In the genomic region with DNA sequence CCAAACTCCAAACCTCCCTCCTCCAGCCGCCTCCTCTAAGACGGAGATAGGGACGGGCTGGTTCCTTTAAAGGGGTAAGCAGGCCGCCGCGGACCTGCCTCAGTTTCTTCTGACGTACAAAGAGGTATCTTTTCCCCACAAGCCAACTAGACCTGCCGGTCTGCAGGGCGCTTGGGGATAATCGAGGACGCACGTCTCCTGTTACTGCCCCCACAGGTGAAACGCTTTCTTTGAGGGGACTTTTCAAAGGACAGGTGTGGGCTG, we compare ENCODE assay signal across 8 cellular contexts. TPM values are rescaled to one million over a fixed set of nuclear protein-coding genes. Genes with fewer than 3 reads are reported as not detected.
DNase-seq lines count a peak whose midpoint lies in the region; TF ChIP-seq lines count a peak whose summit lies in the region.

No MANE protein-coding gene starts in this region.

- H3K4me1 Mint-ChIP-seq in activated T-helper 2 cell treated with anti-CD3 and anti-CD28 coated beads, Interferon-gamma antibody, Interleukin-2, Interleukin-4, amounts not matched to agents 10 μg/mL and 5 μg/mL and 100 μg/mL, durations not matched to agents 14 hours and 24 hours and 36 hours (ENCODE audit: low read depth) = peaks cover 41% of the 10 kb centered on the region

- H3K9me3 ChIP-seq in BLaER1 treated with 17β-estradiol and CSF1 and Interleukin-3, amounts not matched to agents 10 nM and 100 nM (replicated peaks in 1 of 11) = no peaks in the 10 kb centered on the region
- no peaks in the 10 kb centered on the region for H3K9me3 ChIP-seq in iPS-20b (ENCODE audit: insufficient read depth, low read depth, low read length)
- H3K9me3 ChIP-seq in stomach = no peaks in the 10 kb centered on the region

- peaks cover 0 to 17% (median 0%) of the 10 kb centered on the region in 11 experiments; a peak in 7 of 22 replicates for H4K20me1 ChIP-seq in BLaER1 treated with 17β-estradiol and CSF1 and Interleukin-3, amounts not matched to agents 10 nM and 100 nM

- H3K4me3 Mint-ChIP-seq in activated T-helper 2 cell treated with anti-CD3 and anti-CD28 coated beads, Interferon-gamma antibody, Interleukin-2, Interleukin-4, amounts not matched to agents 10 μg/mL and 5 μg/mL and 100 μg/mL, durations not matched to agents 14 hours and 24 hours and 36 hours (ENCODE audit: low read depth) = peak overlapping the region; percentile 88

- H3K9me3 Mint-ChIP-seq in activated T-helper 2 cell treated with anti-CD3 and anti-CD28 coated beads, Interferon-gamma antibody, Interleukin-2, Interleukin-4, amounts not matched to agents 10 μg/mL and 5 μg/mL and 100 μg/mL, durations not matched to agents 14 hours and 24 hours and 36 hours = no peaks in the 10 kb centered on the region

- TF ChIP-seq CTCF in stomach (IDR thresholded peaks at IDR 0.05) = peak in 1 of 7 experiments; percentile 12

- H3K27me3 ChIP-seq in BLaER1 treated with 17β-estradiol and CSF1 and Interleukin-3, amounts not matched to agents 10 nM and 100 nM = no peaks in the 10 kb centered on the region; a peak in 2 of 22 replicates
- no peaks in the 10 kb centered on the region for H3K27me3 ChIP-seq in H7 (ENCODE audit: control insufficient read depth, insufficient read depth, low read length)
- peaks cover 10% of the 10 kb centered on the region; the same call in 1 of the 2 replicates for H3K27me3 ChIP-seq in iPS-20b (ENCODE audit: insufficient read depth, low read length)
- H3K27me3 ChIP-seq in stomach = no peaks in the 10 kb centered on the region

- H3K4me2 ChIP-seq in BLaER1 treated with 17β-estradiol and CSF1 and Interleukin-3, amounts not matched to agents 10 nM and 100 nM = peak overlapping the region; percentile 78 to 99 (median 90)

- peaks cover 25 to 56% (median 39%) of the 10 kb centered on the region in 10 experiments for H3K4me1 ChIP-seq in BLaER1 treated with 17β-estradiol and CSF1 and Interleukin-3, amounts not matched to agents 10 nM and 100 nM
- H3K4me1 ChIP-seq in iPS-20b (ENCODE audit: insufficient read depth, low read length) (peaks cover 34% of the 10 kb centered on the region), stomach (peaks cover 14 to 51% (median 42%) of the 10 kb centered on the region in 4 donors)

- peak overlapping the region; percentile 84 to 100 (median 96) for H3K4me3 ChIP-seq in BLaER1 treated with 17β-estradiol and CSF1 and Interleukin-3, amounts not matched to agents 10 nM and 100 nM
- H3K4me3 ChIP-seq in H7 (ENCODE audit: insufficient read depth, low read depth, low read length) (peak overlapping the region; percentile 75), iPS-20b (ENCODE audit: low read length) (peak overlapping the region; percentile 89), stomach (peak overlapping the region; percentile 79 to 92 (median 89))

- intact Hi-C loops in activated T-helper 2 cell treated with anti-CD3 and anti-CD28 coated beads, Interferon-gamma antibody, Interleukin-2, Interleukin-4, amounts not matched to agents 10 μg/mL and 5 μg/mL and 100 μg/mL, durations not matched to agents 14 hours and 24 hours and 36 hours (cut with micrococcal nuclease) = loop anchor here (5.0 to 10.0 kb wide), 2 partner anchors 106 to 126 kb away; partner anchors contain the start of gene LIG3
- intact Hi-C loops in stomach (cut with DNase I; ENCODE audit: low total_unique reads) = no loop called here

- H3K36me3 Mint-ChIP-seq in activated T-helper 2 cell treated with anti-CD3 and anti-CD28 coated beads, Interferon-gamma antibody, Interleukin-2, Interleukin-4, amounts not matched to agents 10 μg/mL and 5 μg/mL and 100 μg/mL, durations not matched to agents 14 hours and 24 hours and 36 hours (ENCODE audit: low read depth) = peaks cover 3% of the 10 kb centered on the region

- TF ChIP-seq EP300 in stomach (IDR thresholded peaks at IDR 0.05) = no peak

- peak overlapping the region; percentile 89 for H3K27ac Mint-ChIP-seq in activated T-helper 2 cell treated with anti-CD3 and anti-CD28 coated beads, Interferon-gamma antibody, Interleukin-2, Interleukin-4, amounts not matched to agents 10 μg/mL and 5 μg/mL and 100 μg/mL, durations not matched to agents 14 hours and 24 hours and 36 hours

- 0 to 2% (median 0%) methylated on average over 12 to 13 of the region's 13 CpGs for WGBS in stomach, 5 donors

- TF ChIP-seq POLR2A in stomach (IDR thresholded peaks at IDR 0.05) = no peak

- no peaks in the 10 kb centered on the region for H3K27me3 Mint-ChIP-seq in activated T-helper 2 cell treated with anti-CD3 and anti-CD28 coated beads, Interferon-gamma antibody, Interleukin-2, Interleukin-4, amounts not matched to agents 10 μg/mL and 5 μg/mL and 100 μg/mL, durations not matched to agents 14 hours and 24 hours and 36 hours (ENCODE audit: low read depth)

- H3K27ac ChIP-seq in BLaER1 treated with 17β-estradiol and CSF1 and Interleukin-3, amounts not matched to agents 10 nM and 100 nM = peak overlapping the region; percentile 87 to 97 (median 92)
- H3K27ac ChIP-seq in iPS-20b (ENCODE audit: low read length) (no peak overlapping the region), stomach (peak overlapping the region; percentile 91 to 99 (median 95))

- peaks cover 0 to 13% (median 0%) of the 10 kb centered on the region in 11 experiments; a peak in 1 of 22 replicates for H3K36me3 ChIP-seq in BLaER1 treated with 17β-estradiol and CSF1 and Interleukin-3, amounts not matched to agents 10 nM and 100 nM
- H3K36me3 ChIP-seq in H7 (replicated peaks; ENCODE audit: control insufficient read depth, insufficient read depth, low read length) (no peaks in the 10 kb centered on the region), iPS-20b (ENCODE audit: insufficient read depth, low read depth, low read length) (no peaks in the 10 kb centered on the region), stomach (no peaks in the 10 kb centered on the region)

- DNase-seq in H7 = no peak
- no peak for DNase-seq in activated T-helper 2 cell treated with anti-CD3 and anti-CD28 coated beads, Interferon-gamma antibody, Interleukin-2, Interleukin-4, amounts not matched to agents 10 μg/mL and 5 μg/mL and 100 μg/mL, durations not matched to agents 14 hours and 24 hours and 36 hours (ENCODE audit: low spot score)
- DNase-seq in stomach = peak; percentile 44
- DNase-seq in GF-D8 (lab: John Stamatoyannopoulos, UW) = no peak
- no peak for DNase-seq in DMS114 treated with DMSO at 0.1 percent for 48 hours (lab: John Stamatoyannopoulos, UW; ENCODE audit: unreplicated experiment)
- DNase-seq in NCI-H2029 (lab: John Stamatoyannopoulos, UW) = no peak

- H3K9ac ChIP-seq in BLaER1 treated with 17β-estradiol and CSF1 and Interleukin-3, amounts not matched to agents 10 nM and 100 nM = peak overlapping the region; percentile 91 to 98 (median 94)
- peak overlapping the region; percentile 78; the same call in 1 of the 2 replicates for H3K9ac ChIP-seq in iPS-20b (ENCODE audit: low read depth, low read length)

RNA-seq across cellular contexts. Expression of gene RFFL, which starts 25.1 kb away (rescaled TPM):
- 25.5 and 29.9 TPM in 2 replicates for total RNA-seq in H7 (2014; rRNA removed; shearing (Covaris generic))
- 21.3 and 25.4 TPM in 2 replicates for total RNA-seq in activated T-helper 2 cell treated with anti-CD3 and anti-CD28 coated beads, Interferon-gamma antibody, Interleukin-2, Interleukin-4, amounts not matched to agents 10 μg/mL and 5 μg/mL and 100 μg/mL, durations not matched to agents 14 hours and 24 hours and 36 hours
- total RNA-seq in stomach = 10 to 100 TPM; 10.7 to 31.0 (median 20.4) TPM
- polyA plus RNA-seq in stomach = 10 to 100 TPM in 1 of 3 donors, 1 to 10 TPM in 2; 6.2 to 14.5 (median 7.2) TPM

RNA-seq across cellular contexts. Expression of gene RAD51D, which starts 31.1 kb away (rescaled TPM):
- 8.0 and 8.6 TPM in 2 replicates for total RNA-seq in H7 (2014; rRNA removed; shearing (Covaris generic))
- 29.5 and 31.9 TPM in 2 replicates for total RNA-seq in activated T-helper 2 cell treated with anti-CD3 and anti-CD28 coated beads, Interferon-gamma antibody, Interleukin-2, Interleukin-4, amounts not matched to agents 10 μg/mL and 5 μg/mL and 100 μg/mL, durations not matched to agents 14 hours and 24 hours and 36 hours
- 10 to 100 TPM in 1 of 5 donors, 1 to 10 TPM in 4; 2.2 to 31.5 (median 3.5) TPM for total RNA-seq in stomach
- 1 to 10 TPM; 2.9 to 5.0 (median 3.1) TPM for polyA plus RNA-seq in stomach

RNA-seq across cellular contexts. Expression of gene FNDC8, which starts 32.8 kb away (rescaled TPM):
- 0.55 TPM in 1 of 2 replicates, not detected in the other for total RNA-seq in H7 (2014; rRNA removed; shearing (Covaris generic))
- not detected in 2 replicates for total RNA-seq in activated T-helper 2 cell treated with anti-CD3 and anti-CD28 coated beads, Interferon-gamma antibody, Interleukin-2, Interleukin-4, amounts not matched to agents 10 μg/mL and 5 μg/mL and 100 μg/mL, durations not matched to agents 14 hours and 24 hours and 36 hours
- total RNA-seq in stomach = not detected
- polyA plus RNA-seq in stomach = not detected

RNA-seq across cellular contexts. Expression of gene NLE1, which starts 53.5 kb away (rescaled TPM):
- 61.7 and 70.6 TPM in 2 replicates for total RNA-seq in H7 (2014; rRNA removed; shearing (Covaris generic))
- total RNA-seq in activated T-helper 2 cell treated with anti-CD3 and anti-CD28 coated beads, Interferon-gamma antibody, Interleukin-2, Interleukin-4, amounts not matched to agents 10 μg/mL and 5 μg/mL and 100 μg/mL, durations not matched to agents 14 hours and 24 hours and 36 hours = 38.8 and 40.6 TPM in 2 replicates
- total RNA-seq in stomach = 100 to 1,000 TPM in 1 of 5 donors, 10 to 100 TPM in 1, 1 to 10 TPM in 2, not detected in 1; 7.7 to 208 (median 19.2) TPM
- polyA plus RNA-seq in stomach = 1 to 10 TPM; 6.2 to 9.2 (median 6.4) TPM

RNA-seq across cellular contexts. Expression of gene UNC45B, which starts 59.0 kb away (rescaled TPM):
- 0.07 TPM in 1 of 2 replicates, not detected in the other for total RNA-seq in H7 (2014; rRNA removed; shearing (Covaris generic))
- not detected in 2 replicates for total RNA-seq in activated T-helper 2 cell treated with anti-CD3 and anti-CD28 coated beads, Interferon-gamma antibody, Interleukin-2, Interleukin-4, amounts not matched to agents 10 μg/mL and 5 μg/mL and 100 μg/mL, durations not matched to agents 14 hours and 24 hours and 36 hours
- 1 to 10 TPM in 2 of 5 donors, under 1 TPM in 1, not detected in 2; 0.45 to 1.8 (median 1.5) TPM for total RNA-seq in stomach
- polyA plus RNA-seq in stomach = under 1 TPM; 0.05 to 0.15 (median 0.06) TPM
